In the genomic region with DNA sequence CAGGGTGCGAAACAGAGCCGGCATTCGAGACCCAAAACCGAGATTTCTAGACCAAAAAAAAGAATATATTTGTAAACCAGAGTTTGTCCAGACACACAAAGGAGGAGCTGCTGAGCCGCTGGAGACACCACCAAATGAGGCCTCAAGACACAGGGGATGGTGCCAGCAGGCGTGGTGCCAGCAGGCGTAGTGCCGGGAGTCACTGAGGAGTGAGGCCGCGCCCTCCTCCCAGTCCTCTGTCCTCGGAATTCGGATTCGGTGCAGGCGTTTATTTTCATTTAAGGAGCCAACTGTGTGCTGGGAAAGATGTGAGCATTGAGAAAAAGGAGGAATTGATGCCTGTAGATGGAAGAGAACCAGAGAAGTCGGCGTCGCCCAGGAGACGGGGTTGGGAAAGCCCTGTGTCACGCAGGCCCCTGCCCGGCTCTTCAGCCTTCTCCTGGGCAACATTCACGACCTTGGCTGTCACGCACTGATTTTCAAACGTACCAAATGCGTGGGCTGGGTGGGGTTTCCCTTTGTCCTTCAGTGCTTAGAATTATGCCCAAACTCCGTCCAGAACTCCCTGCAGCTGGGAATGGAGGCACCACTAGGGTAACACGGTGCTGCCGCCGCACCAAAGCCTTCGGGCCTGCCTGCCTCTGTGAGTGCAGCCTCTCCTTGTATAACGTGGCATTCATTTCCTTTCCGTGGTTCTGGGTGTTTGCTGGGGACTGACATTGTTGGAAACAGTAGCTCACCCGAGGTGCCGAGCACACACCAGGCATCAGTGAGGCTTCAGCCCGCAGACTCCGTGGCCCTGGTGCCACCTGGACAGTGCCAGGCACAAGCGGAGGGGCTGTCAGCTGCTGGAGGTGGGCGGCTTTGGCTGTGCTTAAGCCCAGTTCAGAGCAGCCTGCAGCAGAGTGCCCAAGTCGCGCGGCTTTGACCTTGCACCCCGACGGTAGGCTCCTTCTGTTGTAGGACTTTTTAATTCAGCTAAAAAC, we compare ENCODE assay signal across 11 cellular contexts. TPM values are rescaled to one million over a fixed set of nuclear protein-coding genes. Genes with fewer than 3 reads are reported as not detected.
DNase-seq lines count a peak whose midpoint lies in the region; ATAC-seq, FAIRE-seq and TF ChIP-seq lines count a peak whose summit lies in the region.
"Had no signal": no experiment of that assay in that cellular context is flagged by ENCODE, and none has a peak within 500 bp of the region (broad histone marks: within the 10 kb centered on the region; RNA-seq: fewer than 3 reads in every experiment).

No MANE protein-coding gene starts in this region.

- TF ChIP-seq EP300 in stomach (IDR thresholded peaks at IDR 0.05) = no peak

- 48 to 71% (median 68%) methylated on average over 41 to 42 of the region's 42 CpGs for WGBS in stomach, 5 donors

- H3K4me3 ChIP-seq in kidney (ENCODE audit: low read length in 2 of 2) (no peak overlapping the region), stomach (no peak overlapping the region)

- H3K27me3 Mint-ChIP-seq in central memory CD8-positive, alpha-beta T cell = no peaks in the 10 kb centered on the region

- H3K36me3 ChIP-seq in kidney (ENCODE audit: control insufficient read depth in 1 of 2, insufficient read depth in 2 of 2, low read length in 2 of 2) = peaks cover 6 to 14% of the 10 kb centered on the region in 2 donors
- peaks cover 9 to 62% (median 52%) of the 10 kb centered on the region in 4 donors for H3K36me3 ChIP-seq in stomach

- no peaks in the 10 kb centered on the region for H3K27me3 ChIP-seq in stomach

- TF ChIP-seq POLR2A in stomach (IDR thresholded peaks at IDR 0.05) = no peak

- H3K9me3 ChIP-seq in kidney (ENCODE audit: control insufficient read depth in 1 of 2, low read length in 2 of 2) (no peaks in the 10 kb centered on the region), stomach (no peaks in the 10 kb centered on the region)

- H3K27ac ChIP-seq in kidney (ENCODE audit: low read depth in 2 of 2, low read length in 2 of 2) (no peak overlapping the region), stomach (peak overlapping the region; percentile 0 to 85 (median 68))
- H3K27ac ChIP-seq: HL-60 had no signal

- H3K4me1 ChIP-seq in kidney (ENCODE audit: control insufficient read depth in 1 of 2, insufficient read depth in 1 of 2, low read depth in 1 of 2, low read length in 2 of 2) (peaks cover 4 to 9% of the 10 kb centered on the region in 2 donors), stomach (peaks cover 18 to 40% (median 24%) of the 10 kb centered on the region in 4 donors)

- H3K9me3 Mint-ChIP-seq in central memory CD8-positive, alpha-beta T cell = no peaks in the 10 kb centered on the region
- H3K9me3 Mint-ChIP-seq: activated T-helper 2 cell treated with anti-CD3 and anti-CD28 coated beads, Interferon-gamma antibody, Interleukin-2, Interleukin-4, amounts not matched to agents 10 μg/mL and 5 μg/mL and 100 μg/mL, durations not matched to agents 14 hours and 24 hours and 36 hours had no signal

- peaks cover 22% of the 10 kb centered on the region for H3K36me3 Mint-ChIP-seq in central memory CD8-positive, alpha-beta T cell (ENCODE audit: insufficient read depth)

- peak overlapping the region; percentile 29 for H3K27ac Mint-ChIP-seq in central memory CD8-positive, alpha-beta T cell (ENCODE audit: low read depth)
- H3K27ac Mint-ChIP-seq: activated T-helper 2 cell treated with anti-CD3 and anti-CD28 coated beads, Interferon-gamma antibody, Interleukin-2, Interleukin-4, amounts not matched to agents 10 μg/mL and 5 μg/mL and 100 μg/mL, durations not matched to agents 14 hours and 24 hours and 36 hours had no signal

- intact Hi-C loops in kidney (cut with DNase I) = no loop called here
- intact Hi-C loops in stomach (cut with DNase I; ENCODE audit: low total_unique reads) = no loop called here

- DNase-seq in GM04503 (ENCODE audit: low read depth) (peak; percentile 70), kidney (peak; percentile 95), stomach (peak; percentile 76), HuH-7.5 (ENCODE audit: low spot score) (no peak), NCI-H146 treated with DMSO at 0.1 percent for 48 hours (lab: John Stamatoyannopoulos, UW; ENCODE audit: unreplicated experiment) (no peak)
- DNase-seq in central memory CD8-positive, alpha-beta T cell (ENCODE audit: low spot score in 2 of 2) = no peak

- no peak for TF ChIP-seq CTCF in kidney (IDR thresholded peaks at IDR 0.05; ENCODE audit: borderline replicate concordance, extremely low read depth, insufficient read depth)
- no peak for TF ChIP-seq CTCF in stomach (IDR thresholded peaks at IDR 0.05)

- H3K4me3 Mint-ChIP-seq in central memory CD8-positive, alpha-beta T cell = no peak overlapping the region

- ATAC-seq in central memory CD8-positive, alpha-beta T cell (replicated peaks; ENCODE audit: extremely low read depth, poor library complexity, severe bottlenecking) = no peak
- ATAC-seq in HG02623 (IDR thresholded peaks at IDR 0.05; ENCODE audit: unreplicated experiment) (no peak), GM18873 (IDR thresholded peaks at IDR 0.05; ENCODE audit: low FRiP score, unreplicated experiment) (no peak)
- ATAC-seq: Panc1 had no signal

- H3K9ac ChIP-seq in kidney (ENCODE audit: low read length in 2 of 2) = no peak overlapping the region

- no peak for FAIRE-seq in kidney (lab: Jason Lieb, UNC)

- H3K4me1 Mint-ChIP-seq in central memory CD8-positive, alpha-beta T cell = peaks cover 25% of the 10 kb centered on the region

RNA-seq across cellular contexts. Expression of a gene that starts 49.0 kb away (rescaled TPM):
- total RNA-seq in kidney (28.0 TPM), stomach (100 to 1,000 TPM in 1 of 5 donors, 10 to 100 TPM in 3, 1 to 10 TPM in 1; 5.4 to 117 (median 12.9) TPM)
- polyA plus RNA-seq in kidney (ENCODE audit: insufficient read depth, low read depth, low replicate concordance) (34.1 TPM), stomach (10 to 100 TPM; 23.6 to 30.5 (median 25.4) TPM)

Comparison
In these comparisons a context has a peak if more than half of its experiments do, and no peak if none do; other contexts are left out.
1. DNase-seq: peak in GM04503 (single experiment), kidney (single experiment) and stomach (single experiment); none in central memory CD8-positive, alpha-beta T cell (0 of 2), HuH-7.5 (single experiment) and NCI-H146 treated with DMSO at 0.1 percent for 48 hours (single experiment).
2. H3K27ac ChIP-seq: peak in stomach (5 of 5); none in kidney (0 of 2).